In the genomic region with DNA sequence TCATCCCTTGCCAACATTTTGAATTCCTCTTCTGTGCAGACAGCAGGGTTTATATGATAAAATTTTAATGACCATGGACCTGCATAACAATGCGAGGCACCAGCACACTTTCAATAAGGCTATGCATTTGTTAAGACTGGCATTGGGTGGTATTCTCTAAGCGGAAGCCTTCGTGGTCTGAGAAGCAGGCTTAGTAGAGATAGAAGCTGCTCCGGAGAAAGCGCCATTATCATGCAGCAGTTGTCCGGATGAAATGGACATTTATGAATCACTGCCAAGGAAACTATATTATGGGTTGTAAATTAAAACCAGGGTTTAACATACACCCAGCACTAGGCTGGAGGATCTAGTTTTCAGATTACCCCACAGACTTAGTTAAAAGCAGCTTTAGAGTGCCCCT, we compare ENCODE assay signal across 17 cellular contexts.
"Had no signal": no experiment of that assay in that cellular context is flagged by ENCODE, and none has a peak within 500 bp of the region (broad histone marks: within the 10 kb centered on the region; RNA-seq: fewer than 3 reads in every experiment).

No MANE protein-coding gene starts in this region.

- H3K4me2 ChIP-seq: neural progenitor cell had no signal

- H3K27ac Mint-ChIP-seq: activated B cell treated with CpG ODN at 0.5 μM for 24 hours; activated CD4-positive, alpha-beta T cell treated with anti-CD3 and anti-CD28 coated beads, Interleukin-2, amount 10 ng/mL, durations not matched to agents 7 days and 5 days; activated T-helper 2 cell treated with anti-CD3 and anti-CD28 coated beads, Interferon-gamma antibody, Interleukin-2, Interleukin-4, amounts not matched to agents 10 μg/mL and 5 μg/mL and 100 μg/mL, durations not matched to agents 14 hours and 24 hours and 36 hours; brain; neural progenitor cell; stimulated activated naive CD8-positive, alpha-beta T cell treated with anti-CD3 and anti-CD28 coated beads, Interleukin-15, amount 100 ng/mL, for 72 hours had no signal

- H3K27me3 ChIP-seq: adrenal gland, left lung, neural progenitor cell, ovary, thyroid gland, uterus had no signal

- H3K36me3 Mint-ChIP-seq: brain, neural progenitor cell had no signal

- H2AFZ ChIP-seq: neural progenitor cell had no signal

- H3K27me3 Mint-ChIP-seq: activated B cell treated with CpG ODN at 0.5 μM for 24 hours; activated CD4-positive, alpha-beta T cell treated with anti-CD3 and anti-CD28 coated beads, Interleukin-2, amount 10 ng/mL, durations not matched to agents 7 days and 5 days; stimulated activated naive CD8-positive, alpha-beta T cell treated with anti-CD3 and anti-CD28 coated beads, Interleukin-15, amount 100 ng/mL, for 72 hours had no signal

- H3K36me3 ChIP-seq: adrenal gland, left lung, neural progenitor cell, ovary, thyroid gland, uterus had no signal

- H3K4me3 ChIP-seq: adrenal gland, left lung, neural progenitor cell, ovary, thyroid gland, uterus had no signal

- H3K9ac ChIP-seq: neural progenitor cell had no signal

- H3K4me1 Mint-ChIP-seq: activated CD4-positive, alpha-beta T cell treated with anti-CD3 and anti-CD28 coated beads, Interleukin-2, amount 10 ng/mL, durations not matched to agents 7 days and 5 days; stimulated activated naive CD8-positive, alpha-beta T cell treated with anti-CD3 and anti-CD28 coated beads, Interleukin-15, amount 100 ng/mL, for 72 hours had no signal

- H3K9me3 Mint-ChIP-seq: activated B cell treated with CpG ODN at 0.5 μM for 24 hours; activated CD4-positive, alpha-beta T cell treated with anti-CD3 and anti-CD28 coated beads, Interleukin-2, amount 10 ng/mL, durations not matched to agents 7 days and 5 days; activated T-helper 2 cell treated with anti-CD3 and anti-CD28 coated beads, Interferon-gamma antibody, Interleukin-2, Interleukin-4, amounts not matched to agents 10 μg/mL and 5 μg/mL and 100 μg/mL, durations not matched to agents 14 hours and 24 hours and 36 hours; brain; neural progenitor cell; stimulated activated naive CD8-positive, alpha-beta T cell treated with anti-CD3 and anti-CD28 coated beads, Interleukin-15, amount 100 ng/mL, for 72 hours had no signal

- DNase-seq: activated B cell treated with CpG ODN at 0.5 μM for 24 hours; activated CD4-positive, alpha-beta T cell treated with anti-CD3 and anti-CD28 coated beads, Interleukin-2, amount 10 ng/mL, durations not matched to agents 7 days and 5 days; activated naive CD4-positive, alpha-beta T cell treated with anti-CD3 and anti-CD28 coated beads, Interleukin-2, amount 50 U/mL, for 16 hours; adrenal gland; dermis blood vessel endothelial cell; left lung; mesendoderm; ovary; stimulated activated CD4-positive, alpha-beta T cell treated with anti-CD3 and anti-CD28 coated beads, Interleukin-15, amount 100 ng/mL, for 24 hours; stimulated activated CD4-positive, alpha-beta T cell treated with anti-CD3 and anti-CD28 coated beads, Interleukin-4, amount 100 ng/mL, for 24 hours; stimulated activated naive CD8-positive, alpha-beta T cell treated with anti-CD3 and anti-CD28 coated beads, Interleukin-15, amount 100 ng/mL, for 72 hours; T1000; thyroid gland; uterus had no signal

- H3K4me3 Mint-ChIP-seq: activated B cell treated with CpG ODN at 0.5 μM for 24 hours; activated CD4-positive, alpha-beta T cell treated with anti-CD3 and anti-CD28 coated beads, Interleukin-2, amount 10 ng/mL, durations not matched to agents 7 days and 5 days; neural progenitor cell; stimulated activated naive CD8-positive, alpha-beta T cell treated with anti-CD3 and anti-CD28 coated beads, Interleukin-15, amount 100 ng/mL, for 72 hours had no signal

- H3K4me1 ChIP-seq: adrenal gland, left lung, neural progenitor cell, thyroid gland, uterus had no signal

- H3K27ac ChIP-seq: adrenal gland, left lung, neural progenitor cell, ovary, thyroid gland, uterus had no signal

- ATAC-seq: left lung; stimulated activated naive CD8-positive, alpha-beta T cell treated with anti-CD3 and anti-CD28 coated beads, Interleukin-15, amount 100 ng/mL, for 72 hours had no signal

- H3K9me3 ChIP-seq: adrenal gland, left lung, ovary, thyroid gland, uterus had no signal
